8 cellular contexts compared by ENCODE assay signal in the genomic region with DNA sequence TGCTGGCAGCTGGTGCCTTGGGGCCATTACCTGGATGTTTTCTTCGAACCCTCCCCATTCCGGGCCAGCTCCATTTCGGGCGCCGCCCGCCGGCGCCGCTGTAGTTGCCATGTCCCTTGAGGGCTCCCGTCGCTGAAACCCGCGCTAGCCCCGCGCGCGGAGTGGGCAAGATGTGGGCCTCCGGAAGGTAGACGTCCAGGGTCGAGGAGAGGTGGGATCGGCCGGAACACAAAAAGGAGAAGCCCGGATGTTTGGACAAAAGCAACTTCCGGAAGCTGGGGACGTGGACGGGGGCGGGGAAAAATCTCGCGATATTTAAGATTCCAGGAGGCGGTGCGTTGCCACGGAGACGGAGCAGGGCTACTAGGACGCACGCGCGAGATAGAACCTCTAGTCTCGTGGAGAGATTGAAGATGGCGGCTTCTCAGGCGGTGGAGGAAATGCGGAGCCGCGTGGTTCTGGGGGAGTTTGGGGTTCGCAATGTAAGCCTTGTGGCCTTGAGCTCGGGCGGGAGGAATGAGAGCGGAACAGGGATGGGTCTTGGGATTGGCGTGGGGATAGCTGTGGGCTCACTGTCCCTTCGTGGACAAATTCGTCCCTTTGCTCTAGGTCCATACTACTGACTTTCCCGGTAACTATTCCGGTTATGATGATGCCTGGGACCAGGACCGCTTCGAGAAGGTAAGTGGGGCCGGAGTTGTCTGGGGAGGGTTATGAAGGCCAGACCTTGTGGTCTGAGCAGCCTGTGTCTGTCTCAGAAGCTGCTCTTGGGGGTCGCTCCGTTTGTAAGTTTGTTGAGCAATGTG. TPM values are rescaled to one million over a fixed set of nuclear protein-coding genes. Genes with fewer than 3 reads are reported as not detected.
DNase-seq lines count a peak whose midpoint lies in the region; ATAC-seq and TF ChIP-seq lines count a peak whose summit lies in the region.

A gene with protein sequence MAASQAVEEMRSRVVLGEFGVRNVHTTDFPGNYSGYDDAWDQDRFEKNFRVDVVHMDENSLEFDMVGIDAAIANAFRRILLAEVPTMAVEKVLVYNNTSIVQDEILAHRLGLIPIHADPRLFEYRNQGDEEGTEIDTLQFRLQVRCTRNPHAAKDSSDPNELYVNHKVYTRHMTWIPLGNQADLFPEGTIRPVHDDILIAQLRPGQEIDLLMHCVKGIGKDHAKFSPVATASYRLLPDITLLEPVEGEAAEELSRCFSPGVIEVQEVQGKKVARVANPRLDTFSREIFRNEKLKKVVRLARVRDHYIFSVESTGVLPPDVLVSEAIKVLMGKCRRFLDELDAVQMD (plus strand): TSS at position 393 of the 806 bp plus-strand sequence. CDS start 21 bp downstream, at position 414.
A gene (minus strand): TSS at position 230 of the 806 bp plus-strand sequence. CDS start 119 bp downstream, at position 111.

- TF ChIP-seq POLR2A in uterus (IDR thresholded peaks at IDR 0.05) = peak; percentile 44 to 47

- H3K27me3 ChIP-seq in right atrium auricular region (no peaks in the 10 kb centered on the region), uterus (no peaks in the 10 kb centered on the region)

- peaks cover 2% of the 10 kb centered on the region for H3K36me3 Mint-ChIP-seq in T-helper 17 cell (ENCODE audit: low read depth)

- intact Hi-C loops in uterus (cut with DNase I; ENCODE audit: low total_unique reads) = no loop called here

- H3K27me3 Mint-ChIP-seq in T-helper 17 cell = no peaks in the 10 kb centered on the region

- H3K27ac Mint-ChIP-seq in T-helper 17 cell = no peak within 1 kb of the TSS

- H3K4me3 ChIP-seq in right atrium auricular region = peak within 1 kb of the TSS; percentile 83 to 91
- H3K4me3 ChIP-seq in uterus = peak within 1 kb of the TSS; percentile 70 to 100

- H3K4me3 Mint-ChIP-seq in T-helper 17 cell = no peak within 1 kb of the TSS

- H3K4me1 ChIP-seq in right atrium auricular region (peaks cover 0 to 44% of the 10 kb centered on the region in 2 donors), uterus (peaks cover 19% of the 10 kb centered on the region in 2 donors)

- no peaks in the 10 kb centered on the region for H3K9me3 ChIP-seq in T-helper 17 cell (ENCODE audit: control insufficient read depth, low read length, poor library complexity, severe bottlenecking)
- no peaks in the 10 kb centered on the region for H3K9me3 ChIP-seq in right atrium auricular region
- no peaks in the 10 kb centered on the region for H3K9me3 ChIP-seq in uterus

- H3K27ac ChIP-seq in angular gyrus (ENCODE audit: low read depth, low read length) = peak within 1 kb of the TSS; percentile 64
- H3K27ac ChIP-seq in right atrium auricular region = peak within 1 kb of the TSS; percentile 87 to 92
- peak within 1 kb of the TSS; percentile 86 to 87 for H3K27ac ChIP-seq in uterus

- TF ChIP-seq CTCF in right atrium auricular region (IDR thresholded peaks at IDR 0.05) (no peak), uterus (IDR thresholded peaks at IDR 0.05) (no peak)

- ATAC-seq in GM18498 (IDR thresholded peaks at IDR 0.05; ENCODE audit: unreplicated experiment) (peak; percentile 87), HG02885 (IDR thresholded peaks at IDR 0.05; ENCODE audit: poor library complexity, unreplicated experiment) (peak; percentile 92), T-helper 17 cell (peak; percentile 95)

- H3K4me1 Mint-ChIP-seq in T-helper 17 cell = peaks cover 28% of the 10 kb centered on the region

- DNase-seq in NCI-H1694 treated with DMSO at 0.1 percent for 48 hours (lab: John Stamatoyannopoulos, UW) = peak; percentile 94
- DNase-seq in T-helper 17 cell = peak; percentile 85 to 91 (median 89)
- peak; percentile 98 for DNase-seq in right atrium auricular region (ENCODE audit: low spot score)
- DNase-seq in pulmonary artery endothelial cell (ENCODE audit: low read depth, low spot score) = peak; percentile 90
- peak; percentile 98 to 99 for DNase-seq in uterus

- H3K36me3 ChIP-seq in right atrium auricular region (peaks cover 62% of the 10 kb centered on the region), uterus (no peaks in the 10 kb centered on the region)

RNA-seq across cellular contexts. Expression of the first gene that starts in this region (rescaled TPM):
- total RNA-seq in T-helper 17 cell (10 to 100 TPM; 51.6 to 54.9 TPM), right atrium auricular region (10 to 100 TPM; 13.5 to 13.9 TPM), pulmonary artery endothelial cell (45.7 and 47.5 TPM in 2 replicates), uterus (10 to 100 TPM; 15.9 to 39.5 (median 26.0) TPM)

RNA-seq across cellular contexts. Expression of the second gene that starts in this region (rescaled TPM):
- 10 to 100 TPM; 50.5 to 55.9 TPM for total RNA-seq in T-helper 17 cell
- total RNA-seq in right atrium auricular region = 100 to 1,000 TPM in 1 of 2 donors, 10 to 100 TPM in 1; 84.0 to 103 TPM
- 86.2 and 90.1 TPM in 2 replicates for total RNA-seq in pulmonary artery endothelial cell
- 100 to 1,000 TPM in 2 of 4 donors, 10 to 100 TPM in 2; 26.5 to 212 (median 92.7) TPM for total RNA-seq in uterus

Comparison
In these comparisons a context has a peak if more than half of its experiments do, and no peak if none do; other contexts are left out.
1. Peak in every context shown above with its lines: DNase-seq, ATAC-seq, H3K4me3 ChIP-seq and H3K27ac ChIP-seq.